Comparison of ENCODE assay signal across 19 cellular contexts in genomic region chr20:22080985-22081384, GRCh38.
DNase-seq lines count a peak whose midpoint lies in the region; ATAC-seq and TF ChIP-seq lines count a peak whose summit lies in the region.
"Had no signal": no experiment of that assay in that cellular context is flagged by ENCODE, and none has a peak within 500 bp of the region (broad histone marks: within the 10 kb centered on the region; RNA-seq: fewer than 3 reads in every experiment).

No MANE protein-coding gene starts in this region.

- POLR2A ChIA-PET in PC-3 (lab: Charles Lee; ENCODE audit: unreplicated experiment), result no interaction called here

- no peak overlapping the region for H3K4me2 ChIP-seq in GM23248 (ENCODE audit: unreplicated experiment)
- no peak overlapping the region for H3K4me2 ChIP-seq in PC-3 (ENCODE audit: low read length)
- H3K4me2 ChIP-seq: BLaER1 treated with 17β-estradiol and CSF1 and Interleukin-3, amounts not matched to agents 10 nM and 100 nM had no signal

- ATAC-seq in PC-3 (no peak), GM21619 (IDR thresholded peaks at IDR 0.05; ENCODE audit: unreplicated experiment) (no peak), GM18870 (IDR thresholded peaks at IDR 0.05; ENCODE audit: unreplicated experiment) (no peak), GM18511 (IDR thresholded peaks at IDR 0.05; ENCODE audit: unreplicated experiment) (no peak)
- ATAC-seq: GM12878, HepG2 had no signal

- H3K9me3 Mint-ChIP-seq in nephron, result peaks cover 16% of the 10 kb centered on the region

- no peaks in the 10 kb centered on the region for H3K36me3 ChIP-seq in GM23248 (ENCODE audit: low read depth)
- no peaks in the 10 kb centered on the region for H3K36me3 ChIP-seq in PC-3 (ENCODE audit: low read depth, low read length)
- H3K36me3 ChIP-seq: BLaER1 treated with 17β-estradiol and CSF1 and Interleukin-3, amounts not matched to agents 10 nM and 100 nM had no signal

- in situ Hi-C loops in GM23248 (cut with MboI), result no loop called here

- no peaks in the 10 kb centered on the region for H3K36me3 Mint-ChIP-seq in nephron (ENCODE audit: low read depth)

- H3K27me3 Mint-ChIP-seq in nephron (ENCODE audit: low read depth), result no peaks in the 10 kb centered on the region
- H3K27me3 Mint-ChIP-seq: CD4-positive, alpha-beta T cell had no signal

- no peaks in the 10 kb centered on the region for H4K20me1 ChIP-seq in GM23248 (ENCODE audit: insufficient read depth)
- H4K20me1 ChIP-seq in PC-3 (ENCODE audit: low read length), result no peaks in the 10 kb centered on the region
- H4K20me1 ChIP-seq: BLaER1 treated with 17β-estradiol and CSF1 and Interleukin-3, amounts not matched to agents 10 nM and 100 nM had no signal

- H3K9me3 ChIP-seq in GM23248 (ENCODE audit: low read depth) (no peaks in the 10 kb centered on the region), PC-3 (ENCODE audit: low read length) (no peaks in the 10 kb centered on the region)
- H3K9me3 ChIP-seq: BLaER1 treated with 17β-estradiol and CSF1 and Interleukin-3, amounts not matched to agents 10 nM and 100 nM had no signal

- CTCF ChIA-PET in PC-3 (lab: Charles Lee), result no interaction called here

- no peak for TF ChIP-seq CTCF in PC-3 (conservative IDR thresholded peaks at IDR 0.05; ENCODE audit: low read depth, low read length)
- no peak for TF ChIP-seq CTCF in nephron (IDR thresholded peaks at IDR 0.05; ENCODE audit: unreplicated experiment in 3 of 3)

- no peak overlapping the region for H2AFZ ChIP-seq in GM23248
- no peak overlapping the region for H2AFZ ChIP-seq in PC-3 (ENCODE audit: low read length)

- H3K9ac ChIP-seq in GM23248 (no peak overlapping the region), PC-3 (ENCODE audit: low read length) (no peak overlapping the region)
- H3K9ac ChIP-seq: BLaER1 treated with 17β-estradiol and CSF1 and Interleukin-3, amounts not matched to agents 10 nM and 100 nM had no signal

- H3K27me3 ChIP-seq in GM23248 (replicated peaks; ENCODE audit: insufficient read depth) (no peaks in the 10 kb centered on the region), PC-3 (ENCODE audit: low read length) (no peaks in the 10 kb centered on the region)
- H3K27me3 ChIP-seq: BLaER1 treated with 17β-estradiol and CSF1 and Interleukin-3, amounts not matched to agents 10 nM and 100 nM had no signal

- H3K27ac ChIP-seq in GM23248 (no peak overlapping the region), PC-3 (ENCODE audit: low read length) (no peak overlapping the region), epithelial cell of prostate (no peak overlapping the region)
- H3K27ac ChIP-seq: BLaER1 treated with 17β-estradiol and CSF1 and Interleukin-3, amounts not matched to agents 10 nM and 100 nM; RWPE1 had no signal

- 4 to 9% methylated on average over 1 of the region's 1 CpG for WGBS in GM23248 (ENCODE audit: low coverage in 1 of 2, low lambda C conversion rate in 2 of 2, missing lambda C conversion rate in 2 of 2), 2 experiments

- peak overlapping the region in 2 of 3 experiments; percentile 13 to 66 for H3K27ac Mint-ChIP-seq in nephron
- H3K27ac Mint-ChIP-seq: CD4-positive, alpha-beta T cell had no signal

- H3K79me2 ChIP-seq in GM23248 (ENCODE audit: insufficient read depth) (no peaks in the 10 kb centered on the region), PC-3 (ENCODE audit: low read length) (no peaks in the 10 kb centered on the region)

- no peak overlapping the region for H3K4me3 ChIP-seq in GM23248
- no peak overlapping the region for H3K4me3 ChIP-seq in PC-3 (ENCODE audit: low read length)
- H3K4me3 ChIP-seq: BLaER1 treated with 17β-estradiol and CSF1 and Interleukin-3, amounts not matched to agents 10 nM and 100 nM; GM12878 had no signal

- H3K4me3 Mint-ChIP-seq in nephron, result no peak overlapping the region
- H3K4me3 Mint-ChIP-seq: CD4-positive, alpha-beta T cell had no signal

- BruUV-seq in PC-3 (replicated peaks; lab: Mats Ljungman, UMichigan), result no TSS peak

- no peaks in the 10 kb centered on the region for H3F3A ChIP-seq in GM23248 (ENCODE audit: insufficient read depth)
- H3F3A ChIP-seq in PC-3 (ENCODE audit: low read length, unreplicated experiment), result no peaks in the 10 kb centered on the region

- H3K4me1 Mint-ChIP-seq in nephron, result no peaks in the 10 kb centered on the region

- peak; percentile 6 for DNase-seq in GM23248
- peak; percentile 67 for DNase-seq in PC-3
- peak; percentile 8 for DNase-seq in epithelial cell of prostate (ENCODE audit: low read depth, low spot score)
- no peak for DNase-seq in GF-D8 (lab: John Stamatoyannopoulos, UW)
- DNase-seq: CD4-positive, alpha-beta T cell; Karpas-422; NCI-H1105 treated with DMSO at 0.1 percent for 48 hours; NCI-H2029; NCI-H526 treated with DMSO at 0.1 percent for 48 hours; SHP77 treated with DMSO at 0.1 percent for 48 hours; SW 1271 had no signal

- intact Hi-C loops in PC-3 (cut with micrococcal nuclease), result no loop called here

- H3K9me2 ChIP-seq in GM23248 (ENCODE audit: insufficient read depth), result no peaks in the 10 kb centered on the region
- no peaks in the 10 kb centered on the region for H3K9me2 ChIP-seq in PC-3 (replicated peaks; ENCODE audit: low read length)

- H3K4me1 ChIP-seq in GM23248 (ENCODE audit: insufficient read depth), result no peaks in the 10 kb centered on the region
- no peaks in the 10 kb centered on the region for H3K4me1 ChIP-seq in PC-3 (ENCODE audit: insufficient read depth, low read length)
- H3K4me1 ChIP-seq: BLaER1 treated with 17β-estradiol and CSF1 and Interleukin-3, amounts not matched to agents 10 nM and 100 nM had no signal
